In genomic region chr15:53882311-53882710, GRCh38 we compare ENCODE assay signal across 22 cellular contexts.
DNase-seq lines count a peak whose midpoint lies in the region; ATAC-seq, FAIRE-seq and TF ChIP-seq lines count a peak whose summit lies in the region.
"Had no signal": no experiment of that assay in that cellular context is flagged by ENCODE, and none has a peak within 500 bp of the region (broad histone marks: within the 10 kb centered on the region; RNA-seq: fewer than 3 reads in every experiment).

No MANE protein-coding gene starts in this region.

- 0 out of 3 replicates have a peak, but pooled peaks have one; percentile 44 for ATAC-seq in RWPE2 (ENCODE audit: low read depth)

- no peak overlapping the region for H3K4me3 ChIP-seq in RWPE2 (ENCODE audit: severe bottlenecking)
- no peak overlapping the region for H3K4me3 ChIP-seq in bronchial epithelial cell (ENCODE audit: low read depth, low read length)
- no peak overlapping the region for H3K4me3 ChIP-seq in kidney (ENCODE audit: low read length in 2 of 2)
- H3K4me3 ChIP-seq in lower leg skin (ENCODE audit: low read depth, poor library complexity, severe bottlenecking) = no peak overlapping the region
- H3K4me3 ChIP-seq: BLaER1 had no signal

- no peak for TF ChIP-seq POLR2A in lower leg skin (IDR thresholded peaks at IDR 0.05)

- no peak for TF ChIP-seq CTCF in RWPE2 (IDR thresholded peaks at IDR 0.05; ENCODE audit: poor library complexity, severe bottlenecking)
- TF ChIP-seq CTCF in bronchial epithelial cell (IDR thresholded peaks at IDR 0.05; ENCODE audit: insufficient read depth, low read length, severe bottlenecking) = no peak
- no peak for TF ChIP-seq CTCF in kidney (IDR thresholded peaks at IDR 0.05; ENCODE audit: borderline replicate concordance, extremely low read depth, insufficient read depth)
- no peak for TF ChIP-seq CTCF in lower leg skin (IDR thresholded peaks at IDR 0.05)

- H3K27me3 ChIP-seq in RWPE2 (ENCODE audit: insufficient read depth, poor library complexity, severe bottlenecking) (peaks cover 12% of the 10 kb centered on the region), bronchial epithelial cell (ENCODE audit: control insufficient read depth, insufficient read depth, low read length) (no peaks in the 10 kb centered on the region)
- H3K27me3 ChIP-seq: BE2C, BLaER1 had no signal

- 0 to 42% methylated on average over 1 of the region's 1 CpG for WGBS in lower leg skin, 2 donors

- H3K36me3 ChIP-seq in RWPE2 (ENCODE audit: low read depth) (no peaks in the 10 kb centered on the region), bronchial epithelial cell (ENCODE audit: control insufficient read depth, insufficient read depth, low read length) (no peaks in the 10 kb centered on the region), kidney (ENCODE audit: control insufficient read depth in 1 of 2, insufficient read depth in 2 of 2, low read length in 2 of 2) (no peaks in the 10 kb centered on the region)
- H3K36me3 ChIP-seq: BE2C, BLaER1 had no signal

- FAIRE-seq in bronchial epithelial cell (lab: Jason Lieb, UNC) (no peak), kidney (lab: Jason Lieb, UNC) (peak; percentile 3)
- FAIRE-seq: A204.1, G401.6, GM12891, GM19239 had no signal

- no peak overlapping the region for H3K27ac ChIP-seq in RWPE2 (ENCODE audit: poor library complexity, severe bottlenecking)
- H3K27ac ChIP-seq in epithelial cell of prostate = peak overlapping the region; percentile 15
- no peak overlapping the region for H3K27ac ChIP-seq in kidney (ENCODE audit: low read depth in 2 of 2, low read length in 2 of 2)
- H3K27ac ChIP-seq: BLaER1 had no signal

- H3K4me1 ChIP-seq in RWPE2 (ENCODE audit: insufficient read depth, poor library complexity, severe bottlenecking) = no peaks in the 10 kb centered on the region
- H3K4me1 ChIP-seq in kidney (ENCODE audit: control insufficient read depth in 1 of 2, insufficient read depth in 1 of 2, low read depth in 1 of 2, low read length in 2 of 2) = no peaks in the 10 kb centered on the region
- H3K4me1 ChIP-seq: BLaER1 had no signal

- intact Hi-C loops in kidney (cut with DNase I) = no loop called here
- intact Hi-C loops in lower leg skin (cut with DNase I; ENCODE audit: low total_unique reads) = no loop called here

- DNase-seq in RWPE2 (ENCODE audit: low spot score) (no peak), bronchial epithelial cell (ENCODE audit: low read depth) (peak; percentile 55), epithelial cell of prostate (ENCODE audit: low read depth, low spot score) (no peak), kidney (no peak), lower leg skin (ENCODE audit: low spot score in 2 of 2) (no peak), DMS 273 treated with DMSO at 0.1 percent for 48 hours (lab: John Stamatoyannopoulos, UW) (no peak)
- no peak for DNase-seq in stimulated activated CD4-positive, alpha-beta T cell treated with anti-CD3 and anti-CD28 coated beads, Interleukin-4, amount 100 ng/mL, for 1 hour
- DNase-seq: 8988T; ACHN; BE2C; C1 segment of cervical spinal cord; CD4-positive, alpha-beta memory T cell; CD4-positive, CD25-positive, alpha-beta regulatory T cell; CD8-positive, alpha-beta memory T cell; COR-L47; DMS79 treated with DMSO at 0.1 percent for 48 hours; GF-D8 had no signal

- H3K9ac ChIP-seq in kidney (ENCODE audit: low read length in 2 of 2) = no peak overlapping the region
- H3K9ac ChIP-seq: BLaER1 had no signal

- no peaks in the 10 kb centered on the region for H3K9me3 ChIP-seq in RWPE2 (ENCODE audit: severe bottlenecking)
- H3K9me3 ChIP-seq in kidney (ENCODE audit: control insufficient read depth in 1 of 2, low read length in 2 of 2) = no peaks in the 10 kb centered on the region
- H3K9me3 ChIP-seq: BE2C, BLaER1 had no signal
